Comparison of ENCODE assay signal across 11 cellular contexts in the genomic region with DNA sequence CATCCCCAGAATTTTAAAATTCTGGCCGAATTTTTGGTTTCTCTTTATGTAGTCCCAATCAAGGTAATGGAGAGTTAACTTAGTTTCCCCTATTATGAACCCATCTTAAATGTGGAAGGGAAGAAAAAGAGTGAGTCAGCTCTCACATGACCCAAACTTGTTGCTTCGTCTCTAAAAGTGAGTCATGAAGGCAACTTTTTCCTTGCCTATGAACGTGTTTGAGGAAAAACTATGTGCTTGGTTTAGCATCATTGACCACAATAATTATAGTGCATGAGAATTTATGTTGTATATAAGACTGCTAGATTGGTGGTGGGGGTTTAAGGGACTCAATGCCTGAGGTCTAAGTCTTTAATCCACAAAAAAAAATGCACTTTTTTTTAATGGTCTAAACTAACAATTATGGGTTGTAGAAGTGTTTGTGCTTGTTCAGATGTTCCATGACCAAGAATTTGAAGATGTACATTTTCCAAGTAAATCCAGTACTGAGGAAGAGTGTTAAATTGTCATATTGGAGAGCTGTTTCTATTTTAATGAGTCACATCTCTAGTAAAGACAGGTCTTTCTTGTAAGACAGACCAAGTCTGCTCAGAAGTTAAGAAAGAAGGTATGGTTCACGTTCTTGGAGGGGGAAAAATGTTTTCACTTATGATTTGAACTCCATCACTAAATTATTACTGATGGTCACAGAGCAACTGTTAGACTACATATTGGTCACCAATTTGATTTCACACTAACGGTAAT.
A peak's percentile ranks its signal among the peaks of the same experiment; 100 is the strongest.
DNase-seq lines count a peak whose midpoint lies in the region; ATAC-seq and TF ChIP-seq lines count a peak whose summit lies in the region.
"Had no signal": no experiment of that assay in that cellular context is flagged by ENCODE, and none has a peak within 500 bp of the region (broad histone marks: within the 10 kb centered on the region; RNA-seq: fewer than 3 reads in every experiment).

No MANE protein-coding gene starts in this region.

- no peaks in the 10 kb centered on the region for H3K36me3 Mint-ChIP-seq in chondrocyte (ENCODE audit: low read depth)
- H3K36me3 Mint-ChIP-seq in naive thymus-derived CD4-positive, alpha-beta T cell: no peaks in the 10 kb centered on the region

- no peak overlapping the region for H3K27ac ChIP-seq in naive thymus-derived CD4-positive, alpha-beta T cell (ENCODE audit: low read depth, low read length)
- H3K27ac ChIP-seq: gastrocnemius medialis had no signal

- no peaks in the 10 kb centered on the region for H3K4me1 ChIP-seq in naive thymus-derived CD4-positive, alpha-beta T cell (ENCODE audit: control insufficient read depth in 2 of 2, insufficient read depth in 2 of 2, low read length in 2 of 2)
- H3K4me1 ChIP-seq: gastrocnemius medialis had no signal

- H3K4me3 ChIP-seq in naive thymus-derived CD4-positive, alpha-beta T cell (ENCODE audit: low read length): no peak overlapping the region
- H3K4me3 ChIP-seq: gastrocnemius medialis had no signal

- H3K27me3 ChIP-seq in naive thymus-derived CD4-positive, alpha-beta T cell (ENCODE audit: control insufficient read depth in 2 of 2, insufficient read depth in 2 of 2, low read length in 2 of 2): no peaks in the 10 kb centered on the region
- H3K27me3 ChIP-seq: gastrocnemius medialis had no signal

- H3K4me3 Mint-ChIP-seq in chondrocyte (ENCODE audit: unreplicated experiment): no peak overlapping the region
- H3K4me3 Mint-ChIP-seq in naive thymus-derived CD4-positive, alpha-beta T cell: no peak overlapping the region

- peaks cover 36% of the 10 kb centered on the region for H3K4me1 Mint-ChIP-seq in chondrocyte (ENCODE audit: low read depth)
- H3K4me1 Mint-ChIP-seq in naive thymus-derived CD4-positive, alpha-beta T cell: no peaks in the 10 kb centered on the region

- in situ Hi-C loops in Caki2 (cut with HindIII; ENCODE audit: low pct_unique_long_range_greater_than_20kb, low sequenced_read_pairs): no loop called here

- peaks cover 2% of the 10 kb centered on the region for H3K9me3 Mint-ChIP-seq in chondrocyte (ENCODE audit: low read depth)
- H3K9me3 Mint-ChIP-seq in naive thymus-derived CD4-positive, alpha-beta T cell: peaks cover 0 to 9% (median 0%) of the 10 kb centered on the region in 11 donors

- no peak for TF ChIP-seq CTCF in chondrocyte (IDR thresholded peaks at IDR 0.05)

- H3K27ac Mint-ChIP-seq in chondrocyte (ENCODE audit: unreplicated experiment): peak overlapping the region; percentile 70
- H3K27ac Mint-ChIP-seq in naive thymus-derived CD4-positive, alpha-beta T cell: no peak overlapping the region

- DNase-seq in Caki2 (ENCODE audit: low read depth) (peak; percentile 65), NOMO-1 (lab: John Stamatoyannopoulos, UW; ENCODE audit: unreplicated experiment in 2 of 2) (peak; percentile 53 to 89), chondrocyte (ENCODE audit: low spot score) (no peak), cerebellum (ENCODE audit: low spot score) (no peak), cortex of kidney (lab: John Stamatoyannopoulos, UW) (no peak)
- no peak for DNase-seq in naive thymus-derived CD4-positive, alpha-beta T cell
- DNase-seq: gastrocnemius medialis, NCI-H2081 treated with DMSO at 0.1 percent for 48 hours, T1000 had no signal

- peak; percentile 54 for ATAC-seq in naive thymus-derived CD4-positive, alpha-beta T cell
- no peak for ATAC-seq in HG03025 (IDR thresholded peaks at IDR 0.05; ENCODE audit: low FRiP score, unreplicated experiment)
- no peak for ATAC-seq in HG03095 (IDR thresholded peaks at IDR 0.05; ENCODE audit: unreplicated experiment)

- H3K27me3 Mint-ChIP-seq in chondrocyte (ENCODE audit: low read depth): no peaks in the 10 kb centered on the region
- peaks cover 0 to 4% (median 0%) of the 10 kb centered on the region in 5 donors for H3K27me3 Mint-ChIP-seq in naive thymus-derived CD4-positive, alpha-beta T cell

- CTCF ChIA-PET in naive thymus-derived CD4-positive, alpha-beta T cell (lab: Charles Lee): no interaction called here

- POLR2A ChIA-PET in naive thymus-derived CD4-positive, alpha-beta T cell (lab: Charles Lee): no interaction called here

- no peaks in the 10 kb centered on the region for H3K9me3 ChIP-seq in naive thymus-derived CD4-positive, alpha-beta T cell (ENCODE audit: control insufficient read depth in 2 of 3, low read length in 3 of 3)
- H3K9me3 ChIP-seq: gastrocnemius medialis had no signal

- intact Hi-C loops in naive thymus-derived CD4-positive, alpha-beta T cell (cut with micrococcal nuclease): no loop called here

- H3K36me3 ChIP-seq in naive thymus-derived CD4-positive, alpha-beta T cell (ENCODE audit: control insufficient read depth in 2 of 3, insufficient read depth in 3 of 3, low read length in 3 of 3): no peaks in the 10 kb centered on the region
- H3K36me3 ChIP-seq: gastrocnemius medialis had no signal

Comparison
In these comparisons a context has a peak if more than half of its experiments do, and no peak if none do; other contexts are left out.
1. DNase-seq: peak in Caki2 (single experiment) and NOMO-1 (2 of 2); none in chondrocyte (single experiment), naive thymus-derived CD4-positive, alpha-beta T cell (0 of 9), cerebellum (single experiment) and cortex of kidney (single experiment).